ENCODE assay signal across 24 cellular contexts in the genomic region with DNA sequence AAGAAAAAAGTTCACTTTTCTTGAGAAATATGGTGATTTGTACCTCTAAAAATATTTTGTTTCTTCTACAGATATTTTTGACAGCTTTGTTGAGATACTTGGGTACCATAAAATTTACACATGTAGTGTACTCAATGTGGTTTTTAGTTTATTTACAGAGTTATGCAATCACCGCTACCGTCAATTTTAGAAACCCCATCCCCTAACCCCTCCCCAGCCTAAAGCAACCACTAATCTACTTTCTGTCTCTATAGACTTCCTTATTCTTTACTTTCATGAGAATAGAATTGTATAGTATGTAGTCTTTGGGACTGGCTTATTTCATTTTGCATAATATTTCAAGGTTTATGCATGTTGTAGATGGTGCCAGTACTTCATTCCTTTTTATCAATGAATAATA. TPM values are rescaled to one million over a fixed set of nuclear protein-coding genes. Genes with fewer than 3 reads are reported as not detected.
DNase-seq lines count a peak whose midpoint lies in the region; ATAC-seq and TF ChIP-seq lines count a peak whose summit lies in the region.
"Had no signal": no experiment of that assay in that cellular context is flagged by ENCODE, and none has a peak within 500 bp of the region (broad histone marks: within the 10 kb centered on the region; RNA-seq: fewer than 3 reads in every experiment).

No MANE protein-coding gene starts in this region.

- ATAC-seq in GM18498 (IDR thresholded peaks at IDR 0.05; ENCODE audit: unreplicated experiment) (peak; percentile 50), GM21515 (IDR thresholded peaks at IDR 0.05; ENCODE audit: unreplicated experiment) (peak; percentile 50)
- ATAC-seq: HCT116 had no signal

- POLR2A ChIA-PET in A673 (lab: Charles Lee; ENCODE audit: low non-redundant PET), result no interaction called here

- peaks cover 13% of the 10 kb centered on the region for H3K9me3 Mint-ChIP-seq in activated CD4-positive, alpha-beta T cell treated with anti-CD3 and anti-CD28 coated beads, Interleukin-2, amount 10 ng/mL, durations not matched to agents 24 days and 14 days

- peaks cover 6% of the 10 kb centered on the region for H3K36me3 Mint-ChIP-seq in activated CD4-positive, alpha-beta T cell treated with anti-CD3 and anti-CD28 coated beads, Interleukin-2, amount 10 ng/mL, durations not matched to agents 24 days and 14 days (ENCODE audit: low read depth)

- H3K9me3 ChIP-seq in uterus (no peaks in the 10 kb centered on the region), A673 (ENCODE audit: low read depth, low read length, poor library complexity, severe bottlenecking) (no peaks in the 10 kb centered on the region)
- H3K9me3 ChIP-seq: adrenal gland, sigmoid colon, tibial artery had no signal

- no peak overlapping the region for H3K27ac Mint-ChIP-seq in activated CD4-positive, alpha-beta T cell treated with anti-CD3 and anti-CD28 coated beads, Interleukin-2, amount 10 ng/mL, durations not matched to agents 24 days and 14 days
- H3K27ac Mint-ChIP-seq: activated T-cell treated with anti-CD3 and anti-CD28 coated beads, Interleukin-2, amount 50 U/mL, for 24 hours; brain had no signal

- no peak overlapping the region for H3K4me3 Mint-ChIP-seq in activated CD4-positive, alpha-beta T cell treated with anti-CD3 and anti-CD28 coated beads, Interleukin-2, amount 10 ng/mL, durations not matched to agents 24 days and 14 days
- H3K4me3 Mint-ChIP-seq: activated T-cell treated with anti-CD3 and anti-CD28 coated beads, Interleukin-2, amount 50 U/mL, for 24 hours; brain; neural crest cell; stimulated activated naive CD8-positive, alpha-beta T cell treated with anti-CD3 and anti-CD28 coated beads, Interleukin-15, amount 100 ng/mL, for 72 hours had no signal

- H3K27ac ChIP-seq in uterus (no peak overlapping the region), substantia nigra (ENCODE audit: low read depth, low read length, poor library complexity, severe bottlenecking) (no peak overlapping the region), A673 (ENCODE audit: low read depth, low read length, poor library complexity, severe bottlenecking) (no peak overlapping the region)
- H3K27ac ChIP-seq: adrenal gland, sigmoid colon, tibial artery had no signal

- TF ChIP-seq CTCF in uterus (IDR thresholded peaks at IDR 0.05) (no peak), A673 (conservative IDR thresholded peaks at IDR 0.05; ENCODE audit: low read depth, low read length) (no peak)

- no peaks in the 10 kb centered on the region for H3K27me3 Mint-ChIP-seq in activated CD4-positive, alpha-beta T cell treated with anti-CD3 and anti-CD28 coated beads, Interleukin-2, amount 10 ng/mL, durations not matched to agents 24 days and 14 days
- H3K27me3 Mint-ChIP-seq: activated T-cell treated with anti-CD3 and anti-CD28 coated beads, Interleukin-2, amount 50 U/mL, for 24 hours; brain; stimulated activated naive CD8-positive, alpha-beta T cell treated with anti-CD3 and anti-CD28 coated beads, Interleukin-15, amount 100 ng/mL, for 72 hours had no signal

- intact Hi-C loops in uterus (cut with DNase I; ENCODE audit: low total_unique reads) (no loop called here), A673 (cut with micrococcal nuclease; ENCODE audit: unreplicated experiment) (no loop called here)
- intact Hi-C loops in activated CD4-positive, alpha-beta T cell treated with anti-CD3 and anti-CD28 coated beads, Interleukin-2, amount 10 ng/mL, durations not matched to agents 24 days and 14 days (cut with micrococcal nuclease), result no loop called here

- no peak for TF ChIP-seq POLR2A in uterus (IDR thresholded peaks at IDR 0.05)

- H3K4me1 ChIP-seq in uterus, result no peaks in the 10 kb centered on the region
- no peaks in the 10 kb centered on the region for H3K4me1 ChIP-seq in A673 (ENCODE audit: insufficient read depth, low read length, poor library complexity, severe bottlenecking)
- H3K4me1 ChIP-seq: adrenal gland, sigmoid colon, tibial artery had no signal

- CTCF ChIA-PET in A673 (lab: Charles Lee), result no interaction called here

- H3K4me1 Mint-ChIP-seq in activated CD4-positive, alpha-beta T cell treated with anti-CD3 and anti-CD28 coated beads, Interleukin-2, amount 10 ng/mL, durations not matched to agents 24 days and 14 days, result peaks cover 4% of the 10 kb centered on the region
- H3K4me1 Mint-ChIP-seq: brain, neural crest cell had no signal

- no peaks in the 10 kb centered on the region for H3K27me3 ChIP-seq in uterus
- no peaks in the 10 kb centered on the region for H3K27me3 ChIP-seq in A673 (replicated peaks; ENCODE audit: insufficient read depth, low read depth, low read length, poor library complexity)
- H3K27me3 ChIP-seq: adrenal gland, sigmoid colon, tibial artery had no signal

- no peak overlapping the region for H3K4me3 ChIP-seq in uterus
- H3K4me3 ChIP-seq in A673 (ENCODE audit: low read depth, low read length, poor library complexity, severe bottlenecking), result no peak overlapping the region
- H3K4me3 ChIP-seq: adrenal gland, sigmoid colon, tibial artery had no signal

- peak; percentile 18 for DNase-seq in KBM-7
- DNase-seq in SIG-M5 (lab: John Stamatoyannopoulos, UW), result peak; percentile 40
- DNase-seq in uterus, result no peak
- DNase-seq in substantia nigra (lab: John Stamatoyannopoulos, UW), result no peak
- no peak for DNase-seq in activated CD4-positive, alpha-beta T cell treated with anti-CD3 and anti-CD28 coated beads, Interleukin-2, amount 10 ng/mL, durations not matched to agents 24 days and 14 days
- no peak for DNase-seq in A673 (ENCODE audit: low spot score)
- DNase-seq: activated naive CD4-positive, alpha-beta T cell treated with Interleukin-2 at 50 U/mL for 16 hours; activated T-cell treated with anti-CD3 and anti-CD28 coated beads, Interleukin-2, amount 50 U/mL, for 24 hours; adrenal gland; C1 segment of cervical spinal cord; DND-41; NCI-H1105 treated with DMSO at 0.1 percent for 48 hours; NCI-H446; NCI-H82; posterior cingulate gyrus; sigmoid colon; stimulated activated naive CD8-positive, alpha-beta T cell treated with anti-CD3 and anti-CD28 coated beads, Interleukin-15, amount 100 ng/mL, for 72 hours; T-helper 1 cell; tibial artery had no signal

- no TSS peak for BruUV-seq in A673 (replicated peaks; lab: Mats Ljungman, UMichigan)

- in situ Hi-C loops in KBM-7 (cut with MboI; ENCODE audit: low pct_unique_long_range_greater_than_20kb, low sequenced_read_pairs), result no loop called here

- H3K36me3 ChIP-seq in uterus, result no peaks in the 10 kb centered on the region
- no peaks in the 10 kb centered on the region for H3K36me3 ChIP-seq in A673 (ENCODE audit: insufficient read depth, low read length, poor library complexity, severe bottlenecking)
- H3K36me3 ChIP-seq: adrenal gland had no signal

RNA-seq across cellular contexts. Expression of a gene that starts 45.0 kb away (rescaled TPM):
- total RNA-seq in uterus (10 to 100 TPM in 3 of 4 donors, 1 to 10 TPM in 1; 3.6 to 19.4 (median 14.8) TPM), A673 (2021) (3.6 and 4.9 TPM in 2 replicates)
- total RNA-seq in activated CD4-positive, alpha-beta T cell treated with anti-CD3 and anti-CD28 coated beads, Interleukin-2, amount 10 ng/mL, durations not matched to agents 24 days and 14 days, result 5.5 and 6.3 TPM in 2 replicates

RNA-seq across cellular contexts. Expression of a gene that starts 59.4 kb away (rescaled TPM):
- 10 to 100 TPM in 1 of 4 donors, 1 to 10 TPM in 3; 6.6 to 20.2 (median 9.5) TPM for total RNA-seq in uterus
- total RNA-seq in activated CD4-positive, alpha-beta T cell treated with anti-CD3 and anti-CD28 coated beads, Interleukin-2, amount 10 ng/mL, durations not matched to agents 24 days and 14 days, result 0.89 and 1.9 TPM in 2 replicates
- total RNA-seq in A673 (2021), result 0.34 and 0.66 TPM in 2 replicates

Comparison
In these comparisons a context has a peak if more than half of its experiments do, and no peak if none do; other contexts are left out.
1. DNase-seq: peak in KBM-7 (single experiment) and SIG-M5 (single experiment); none in uterus (0 of 2), substantia nigra (0 of 49), activated CD4-positive, alpha-beta T cell treated with anti-CD3 and anti-CD28 coated beads, Interleukin-2, amount 10 ng/mL, durations not matched to agents 24 days and 14 days (single experiment) and A673 (single experiment).